ENCODE assay signal across 1 cellular context in the genomic region with DNA sequence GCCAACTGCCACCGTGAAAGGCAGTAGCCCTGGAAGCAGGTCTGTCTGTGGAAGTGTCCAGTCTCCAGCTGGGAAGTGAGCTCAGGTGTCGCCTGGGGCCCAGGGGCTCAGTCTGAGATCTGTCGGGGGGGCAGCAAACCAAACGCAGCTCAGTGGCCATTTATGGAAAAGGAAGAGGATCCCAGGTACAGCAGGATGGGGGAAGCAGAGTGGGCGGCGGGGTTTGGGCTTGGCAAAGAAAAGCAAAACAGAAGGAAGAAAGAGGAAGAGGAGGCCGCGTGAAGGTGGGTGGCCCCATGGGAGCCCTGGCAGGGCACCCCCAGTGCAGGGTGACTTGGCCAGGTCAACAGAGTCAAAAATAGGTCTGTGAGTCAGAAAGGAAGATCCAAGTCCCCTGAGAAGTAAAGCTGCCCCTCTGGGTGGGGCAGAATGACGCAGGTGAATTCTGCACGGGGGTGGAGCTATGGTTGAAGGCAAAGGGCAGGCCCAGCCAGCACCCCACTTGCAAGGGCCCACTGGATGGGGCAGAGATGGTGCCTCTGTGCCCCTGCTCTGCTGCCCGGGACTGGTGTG.
TF ChIP-seq lines count a peak whose summit lies in the region.

No MANE protein-coding gene starts in this region.

TF ChIP-seq in SK-N-SH, 30 proteins besides CTCF, POLR2A, EP300 and RAD21 (continued from another document):
- TF ChIP-seq YY1 (IDR thresholded peaks at IDR 0.05; ENCODE audit: low read depth), result no peak
- TF ChIP-seq MXI1 (IDR thresholded peaks at IDR 0.05; ENCODE audit: low read depth, low read length), result no peak
- no peak for TF ChIP-seq CHD2 (IDR thresholded peaks at IDR 0.05; ENCODE audit: low read length, partially characterized antibody)
- TF ChIP-seq PBX3 (IDR thresholded peaks at IDR 0.05), result no peak
TF ChIP-seq in SK-N-SH: peak in this region for 0.
